9 cellular contexts compared by ENCODE assay signal in the genomic region with DNA sequence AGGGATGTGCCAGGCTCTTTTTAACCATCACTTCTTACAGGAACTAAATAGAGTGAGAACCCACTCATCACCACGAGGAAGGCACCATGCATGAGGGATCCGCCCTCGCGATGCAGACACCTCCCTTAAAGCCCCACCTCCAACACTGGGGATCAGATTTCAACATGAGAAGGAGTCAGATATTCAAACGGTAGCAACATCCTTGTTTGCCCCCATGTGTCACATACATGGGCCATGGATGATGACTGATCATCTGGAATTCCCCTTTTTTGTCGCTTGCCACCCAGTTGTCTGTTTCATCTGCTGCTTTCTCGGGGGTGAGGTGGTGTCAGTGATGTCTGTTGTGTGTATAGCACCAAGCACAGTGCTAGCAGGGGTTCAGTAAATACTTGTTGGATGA. TPM values are rescaled to one million over a fixed set of nuclear protein-coding genes. Genes with fewer than 3 reads are reported as not detected.
DNase-seq lines count a peak whose midpoint lies in the region; ATAC-seq and TF ChIP-seq lines count a peak whose summit lies in the region.
"Had no signal": no experiment of that assay in that cellular context is flagged by ENCODE, and none has a peak within 500 bp of the region (broad histone marks: within the 10 kb centered on the region; RNA-seq: fewer than 3 reads in every experiment).

No MANE protein-coding gene starts in this region.

- H3K27me3 ChIP-seq in right atrium auricular region, result no peaks in the 10 kb centered on the region

- H3K27ac Mint-ChIP-seq in activated naive CD4-positive, alpha-beta T cell treated with anti-CD3 and anti-CD28 coated beads, Interleukin-2, amount 10 ng/mL, durations not matched to agents 7 days and 5 days, result peak overlapping the region; percentile 98

- H3K27ac ChIP-seq in right atrium auricular region, result no peak overlapping the region
- H3K27ac ChIP-seq: parathyroid adenoma had no signal

- H3K4me1 Mint-ChIP-seq in activated naive CD4-positive, alpha-beta T cell treated with anti-CD3 and anti-CD28 coated beads, Interleukin-2, amount 10 ng/mL, durations not matched to agents 7 days and 5 days, result peaks cover 85% of the 10 kb centered on the region

- no peak for TF ChIP-seq CTCF in right atrium auricular region (IDR thresholded peaks at IDR 0.05)

- CTCF ChIA-PET in activated naive CD4-positive, alpha-beta T cell treated with anti-CD3 and anti-CD28 coated beads, Interleukin-2, amount 10 ng/mL, durations not matched to agents 7 days and 5 days (lab: Charles Lee), result interaction anchor here (1.1 to 1.4 kb wide), 2 partner anchors 15 to 55 kb away, joined by 3 read pairs; no protein-coding TSS in a partner anchor

- H3K9me3 ChIP-seq in right atrium auricular region, result no peaks in the 10 kb centered on the region

- H3K4me3 Mint-ChIP-seq in activated naive CD4-positive, alpha-beta T cell treated with anti-CD3 and anti-CD28 coated beads, Interleukin-2, amount 10 ng/mL, durations not matched to agents 7 days and 5 days, result peak overlapping the region; percentile 14

- H3K4me1 ChIP-seq in right atrium auricular region, result peaks cover 0 to 53% of the 10 kb centered on the region in 2 donors

- H3K9me3 Mint-ChIP-seq in activated naive CD4-positive, alpha-beta T cell treated with anti-CD3 and anti-CD28 coated beads, Interleukin-2, amount 10 ng/mL, durations not matched to agents 7 days and 5 days, result no peaks in the 10 kb centered on the region

- no peaks in the 10 kb centered on the region for H3K27me3 Mint-ChIP-seq in activated naive CD4-positive, alpha-beta T cell treated with anti-CD3 and anti-CD28 coated beads, Interleukin-2, amount 10 ng/mL, durations not matched to agents 7 days and 5 days

- peaks cover 61% of the 10 kb centered on the region for H3K36me3 Mint-ChIP-seq in activated naive CD4-positive, alpha-beta T cell treated with anti-CD3 and anti-CD28 coated beads, Interleukin-2, amount 10 ng/mL, durations not matched to agents 7 days and 5 days

- peak; percentile 45 for DNase-seq in Daoy (ENCODE audit: low read depth)
- peak; percentile 65 for DNase-seq in NAMALWA (ENCODE audit: low spot score)
- DNase-seq in activated naive CD4-positive, alpha-beta T cell treated with anti-CD3 and anti-CD28 coated beads, Interleukin-2, amount 10 ng/mL, durations not matched to agents 7 days and 5 days, result peak; percentile 54
- peak; percentile 50 to 66 for DNase-seq in stimulated activated CD8-positive, alpha-beta memory T cell treated with anti-CD3 and anti-CD28 coated beads, Interleukin-15, amount 100 ng/mL, for 4 hours (ENCODE audit: low read depth in 2 of 2)
- DNase-seq in SW480 (ENCODE audit: low spot score), result no peak
- no peak for DNase-seq in anterior cingulate cortex (lab: John Stamatoyannopoulos, UW)
- DNase-seq in right atrium auricular region (ENCODE audit: low spot score), result no peak

- ATAC-seq in GM21528 (IDR thresholded peaks at IDR 0.05; ENCODE audit: low FRiP score, unreplicated experiment), result peak; percentile 46

- no peaks in the 10 kb centered on the region for H3K36me3 ChIP-seq in right atrium auricular region

- no peak overlapping the region for H3K4me3 ChIP-seq in right atrium auricular region

RNA-seq across cellular contexts. Expression of gene NCK2, which starts 57.9 kb away (rescaled TPM):
- total RNA-seq in Daoy (2014; rRNA removed; shearing (Covaris generic)), result 20.5 and 25.7 TPM in 2 replicates
- 10 to 100 TPM; 31.7 to 39.3 TPM for total RNA-seq in right atrium auricular region

Comparison
In these comparisons a context has a peak if more than half of its experiments do, and no peak if none do; other contexts are left out.
1. DNase-seq: peak in Daoy (single experiment), NAMALWA (single experiment), activated naive CD4-positive, alpha-beta T cell treated with anti-CD3 and anti-CD28 coated beads, Interleukin-2, amount 10 ng/mL, durations not matched to agents 7 days and 5 days (single experiment) and stimulated activated CD8-positive, alpha-beta memory T cell treated with anti-CD3 and anti-CD28 coated beads, Interleukin-15, amount 100 ng/mL, for 4 hours (2 of 2); none in SW480 (single experiment), anterior cingulate cortex (0 of 58) and right atrium auricular region (single experiment).